1 cellular context compared by ENCODE assay signal in the genomic region with DNA sequence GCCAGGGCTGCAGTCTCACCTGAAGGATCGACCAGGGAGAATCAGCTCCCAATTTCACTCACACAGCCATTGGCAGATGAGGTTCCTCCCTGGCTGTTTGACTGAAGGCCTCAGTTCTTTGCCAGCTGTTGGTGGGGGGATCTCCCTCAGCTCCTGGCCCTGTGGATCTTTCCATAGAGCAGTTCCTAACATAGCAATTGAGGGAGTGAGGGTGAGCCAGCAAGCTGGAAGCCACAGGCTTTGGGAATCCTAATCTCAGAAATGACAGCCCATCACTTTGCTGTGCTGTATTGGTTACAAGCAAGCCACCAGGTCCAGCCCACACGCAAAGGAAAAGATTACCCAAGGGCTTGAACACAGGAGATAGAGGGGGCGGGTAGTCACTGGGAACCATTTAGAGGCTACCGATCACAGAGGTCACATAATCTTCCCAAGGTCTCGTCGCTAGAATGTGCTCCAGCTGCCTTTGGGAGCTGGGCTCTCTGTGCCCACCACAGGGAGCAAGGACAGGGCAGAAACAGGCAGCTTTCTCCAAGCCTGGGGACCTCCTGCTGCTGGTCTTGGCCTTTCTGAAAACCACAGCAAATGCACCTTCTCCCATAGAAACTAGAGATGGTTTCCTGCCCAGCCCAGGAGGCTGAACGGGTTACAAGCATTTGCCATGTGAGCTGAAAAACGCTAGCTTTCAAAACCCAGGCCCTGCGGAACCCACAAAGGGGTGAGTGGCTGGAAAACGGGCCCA.
TF ChIP-seq lines count a peak whose summit lies in the region.

No MANE protein-coding gene starts in this region.

TF ChIP-seq in HepG2, 621 proteins besides CTCF, POLR2A, EP300 and RAD21:
- TF ChIP-seq TAF1 (CRISPR knock-in tag; IDR thresholded peaks at IDR 0.05) = 0 out of 2 replicates have a peak, but pooled peaks have one; percentile 20
- 0 out of 2 replicates have a peak, but pooled peaks have one; percentile 29 for TF ChIP-seq NRL (CRISPR knock-in tag; IDR thresholded peaks at IDR 0.05; ENCODE audit: borderline replicate concordance)
- TF ChIP-seq, protein P1, sequence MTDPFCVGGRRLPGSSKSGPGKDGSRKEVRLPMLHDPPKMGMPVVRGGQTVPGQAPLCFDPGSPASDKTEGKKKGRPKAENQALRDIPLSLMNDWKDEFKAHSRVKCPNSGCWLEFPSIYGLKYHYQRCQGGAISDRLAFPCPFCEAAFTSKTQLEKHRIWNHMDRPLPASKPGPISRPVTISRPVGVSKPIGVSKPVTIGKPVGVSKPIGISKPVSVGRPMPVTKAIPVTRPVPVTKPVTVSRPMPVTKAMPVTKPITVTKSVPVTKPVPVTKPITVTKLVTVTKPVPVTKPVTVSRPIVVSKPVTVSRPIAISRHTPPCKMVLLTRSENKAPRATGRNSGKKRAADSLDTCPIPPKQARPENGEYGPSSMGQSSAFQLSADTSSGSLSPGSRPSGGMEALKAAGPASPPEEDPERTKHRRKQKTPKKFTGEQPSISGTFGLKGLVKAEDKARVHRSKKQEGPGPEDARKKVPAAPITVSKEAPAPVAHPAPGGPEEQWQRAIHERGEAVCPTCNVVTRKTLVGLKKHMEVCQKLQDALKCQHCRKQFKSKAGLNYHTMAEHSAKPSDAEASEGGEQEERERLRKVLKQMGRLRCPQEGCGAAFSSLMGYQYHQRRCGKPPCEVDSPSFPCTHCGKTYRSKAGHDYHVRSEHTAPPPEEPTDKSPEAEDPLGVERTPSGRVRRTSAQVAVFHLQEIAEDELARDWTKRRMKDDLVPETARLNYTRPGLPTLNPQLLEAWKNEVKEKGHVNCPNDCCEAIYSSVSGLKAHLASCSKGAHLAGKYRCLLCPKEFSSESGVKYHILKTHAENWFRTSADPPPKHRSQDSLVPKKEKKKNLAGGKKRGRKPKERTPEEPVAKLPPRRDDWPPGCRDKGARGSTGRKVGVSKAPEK (CRISPR knock-in tag; IDR thresholded peaks at IDR 0.05; ENCODE audit: borderline replicate concordance) = no peak
- TF ChIP-seq BRF2 (CRISPR knock-in tag; IDR thresholded peaks at IDR 0.05) = no peak
- peak; percentile 49; the same call in 1 of the 2 replicates for TF ChIP-seq ZFX (CRISPR knock-in tag; IDR thresholded peaks at IDR 0.05; ENCODE audit: low read depth)
- peak; percentile 31; the same call in 1 of the 2 replicates for TF ChIP-seq ZFY (CRISPR knock-in tag; IDR thresholded peaks at IDR 0.05)
- 0 out of 2 replicates have a peak, but pooled peaks have one; percentile 4 for TF ChIP-seq SMAD3 (CRISPR knock-in tag; IDR thresholded peaks at IDR 0.05)
- TF ChIP-seq, protein P2, sequence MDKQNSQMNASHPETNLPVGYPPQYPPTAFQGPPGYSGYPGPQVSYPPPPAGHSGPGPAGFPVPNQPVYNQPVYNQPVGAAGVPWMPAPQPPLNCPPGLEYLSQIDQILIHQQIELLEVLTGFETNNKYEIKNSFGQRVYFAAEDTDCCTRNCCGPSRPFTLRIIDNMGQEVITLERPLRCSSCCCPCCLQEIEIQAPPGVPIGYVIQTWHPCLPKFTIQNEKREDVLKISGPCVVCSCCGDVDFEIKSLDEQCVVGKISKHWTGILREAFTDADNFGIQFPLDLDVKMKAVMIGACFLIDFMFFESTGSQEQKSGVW (CRISPR knock-in tag; IDR thresholded peaks at IDR 0.05; ENCODE audit: borderline replicate concordance) = no peak
- TF ChIP-seq ZNF782 (CRISPR knock-in tag; IDR thresholded peaks at IDR 0.05; ENCODE audit: borderline replicate concordance) = peak; percentile 49; the same call in 1 of the 2 replicates
- 0 out of 2 replicates have a peak, but pooled peaks have one; percentile 12 for TF ChIP-seq KAT7 (CRISPR knock-in tag; IDR thresholded peaks at IDR 0.05; ENCODE audit: borderline replicate concordance)
- TF ChIP-seq, protein P3, sequence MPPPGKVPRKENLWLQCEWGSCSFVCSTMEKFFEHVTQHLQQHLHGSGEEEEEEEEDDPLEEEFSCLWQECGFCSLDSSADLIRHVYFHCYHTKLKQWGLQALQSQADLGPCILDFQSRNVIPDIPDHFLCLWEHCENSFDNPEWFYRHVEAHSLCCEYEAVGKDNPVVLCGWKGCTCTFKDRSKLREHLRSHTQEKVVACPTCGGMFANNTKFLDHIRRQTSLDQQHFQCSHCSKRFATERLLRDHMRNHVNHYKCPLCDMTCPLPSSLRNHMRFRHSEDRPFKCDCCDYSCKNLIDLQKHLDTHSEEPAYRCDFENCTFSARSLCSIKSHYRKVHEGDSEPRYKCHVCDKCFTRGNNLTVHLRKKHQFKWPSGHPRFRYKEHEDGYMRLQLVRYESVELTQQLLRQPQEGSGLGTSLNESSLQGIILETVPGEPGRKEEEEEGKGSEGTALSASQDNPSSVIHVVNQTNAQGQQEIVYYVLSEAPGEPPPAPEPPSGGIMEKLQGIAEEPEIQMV (CRISPR knock-in tag; IDR thresholded peaks at IDR 0.05; ENCODE audit: low read depth) = 0 out of 2 replicates have a peak, but pooled peaks have one; percentile 33
- TF ChIP-seq ZNF451 (CRISPR knock-in tag; IDR thresholded peaks at IDR 0.05) = peak; percentile 13; the same call in 1 of the 2 replicates
- peak; percentile 37; the same call in 1 of the 2 replicates for TF ChIP-seq SALL1 (CRISPR knock-in tag; IDR thresholded peaks at IDR 0.05)
- TF ChIP-seq ZC3H13 (CRISPR knock-in tag; IDR thresholded peaks at IDR 0.05) = no peak
- TF ChIP-seq ZNF318 (CRISPR knock-in tag; IDR thresholded peaks at IDR 0.05) = peak; percentile 74; the same call in 1 of the 2 replicates
- TF ChIP-seq NFE2 (CRISPR knock-in tag; IDR thresholded peaks at IDR 0.05) = no peak
- no peak for TF ChIP-seq SP1 (IDR thresholded peaks at IDR 0.05)
- no peak for TF ChIP-seq SP1 (CRISPR knock-in tag; IDR thresholded peaks at IDR 0.05)
- TF ChIP-seq ZNF891 (CRISPR knock-in tag; IDR thresholded peaks at IDR 0.05) = 0 out of 2 replicates have a peak, but pooled peaks have one; percentile 48
- no peak for TF ChIP-seq ZNF558 (CRISPR knock-in tag; IDR thresholded peaks at IDR 0.05; ENCODE audit: borderline replicate concordance)
